ENCODE assay signal across 23 cellular contexts in genomic region chr1:217895817-217896216, GRCh38.
"Had no signal": no experiment of that assay in that cellular context is flagged by ENCODE, and none has a peak within 500 bp of the region (broad histone marks: within the 10 kb centered on the region; RNA-seq: fewer than 3 reads in every experiment).

No MANE protein-coding gene starts in this region.

- H3K36me3 ChIP-seq: colonic mucosa, esophagus squamous epithelium, heart right ventricle, transverse colon had no signal

- H3K4me3 Mint-ChIP-seq: activated CD4-positive, alpha-beta T cell treated with anti-CD3 and anti-CD28 coated beads for 36 hours; activated naive CD8-positive, alpha-beta T cell; natural killer cell treated with Interleukin-12 subunit alpha and Interleukin-12 subunit beta and Interleukin-15 and Interleukin-18, amount 100 ng/mL, for 72 hours had no signal

- ATAC-seq: activated CD4-positive, alpha-beta T cell treated with anti-CD3 and anti-CD28 coated beads for 36 hours; left lobe of liver; mucosa of descending colon; natural killer cell treated with Interleukin-12 subunit alpha and Interleukin-12 subunit beta and Interleukin-15 and Interleukin-18, amount 100 ng/mL, for 72 hours; stimulated activated naive CD8-positive, alpha-beta T cell treated with anti-CD3 and anti-CD28 coated beads, Interleukin-15, Interleukin-2, amounts not matched to agents 100 U/mL and 50 U/mL, for 24 hours had no signal

- H3K27me3 ChIP-seq: colonic mucosa, esophagus squamous epithelium, heart right ventricle, testis, transverse colon had no signal

- H3K4me1 Mint-ChIP-seq: activated CD4-positive, alpha-beta T cell treated with anti-CD3 and anti-CD28 coated beads for 36 hours had no signal

- DNase-seq: activated CD4-positive, alpha-beta T cell treated with anti-CD3 and anti-CD28 coated beads for 36 hours; activated CD4-positive, alpha-beta T cell treated with anti-CD3 and anti-CD28 coated beads, Interleukin-2, amount 50 U/mL, for 4 hours; activated CD4-positive, CD25-positive, alpha-beta regulatory T cell; activated CD8-positive, alpha-beta memory T cell treated with anti-CD3 and anti-CD28 coated beads for 24 hours; activated effector memory CD4-positive, alpha-beta T cell treated with Interleukin-2 at 50 U/mL for 16 hours; activated naive CD4-positive, alpha-beta T cell treated with Interleukin-2 at 50 U/mL for 16 hours; anterior cingulate cortex; colonic mucosa; effector CD8-positive, alpha-beta T cell; esophagus squamous epithelium; heart right ventricle; mucosa of descending colon; posterior cingulate gyrus; stimulated activated CD4-positive, alpha-beta T cell treated with anti-CD3 and anti-CD28 coated beads, Interleukin-12 subunit alpha, Interleukin-12 subunit beta, amount 100 ng/mL, for 4 hours; stimulated activated CD4-positive, alpha-beta T cell treated with anti-CD3 and anti-CD28 coated beads, Interleukin-4, amount 100 ng/mL, for 1 hour; stimulated activated naive CD8-positive, alpha-beta T cell treated with anti-CD3 and anti-CD28 coated beads, Interleukin-15, Interleukin-2, amounts not matched to agents 100 U/mL and 50 U/mL, for 24 hours; testis; transverse colon had no signal

- H3K27ac Mint-ChIP-seq: activated CD4-positive, alpha-beta T cell treated with anti-CD3 and anti-CD28 coated beads for 36 hours; activated naive CD8-positive, alpha-beta T cell; natural killer cell treated with Interleukin-12 subunit alpha and Interleukin-12 subunit beta and Interleukin-15 and Interleukin-18, amount 100 ng/mL, for 72 hours had no signal

- H3K27me3 Mint-ChIP-seq: activated CD4-positive, alpha-beta T cell treated with anti-CD3 and anti-CD28 coated beads for 36 hours; natural killer cell treated with Interleukin-12 subunit alpha and Interleukin-12 subunit beta and Interleukin-15 and Interleukin-18, amount 100 ng/mL, for 72 hours had no signal

- H3K4me1 ChIP-seq: colonic mucosa, esophagus squamous epithelium, testis, transverse colon had no signal

- H3K4me3 ChIP-seq: colonic mucosa, esophagus squamous epithelium, heart right ventricle, mucosa of descending colon, skin epidermis, testis, transverse colon had no signal

- H3K27ac ChIP-seq: colonic mucosa, epithelial cell of prostate, esophagus squamous epithelium, heart right ventricle, skin epidermis, testis, transverse colon had no signal

- H3K36me3 Mint-ChIP-seq: activated naive CD8-positive, alpha-beta T cell; natural killer cell treated with Interleukin-12 subunit alpha and Interleukin-12 subunit beta and Interleukin-15 and Interleukin-18, amount 100 ng/mL, for 72 hours had no signal

- H3K9me3 ChIP-seq: colonic mucosa, esophagus squamous epithelium, heart right ventricle, mucosa of descending colon, testis, transverse colon had no signal
